ENCODE assay signal across 1 cellular context in the genomic region with DNA sequence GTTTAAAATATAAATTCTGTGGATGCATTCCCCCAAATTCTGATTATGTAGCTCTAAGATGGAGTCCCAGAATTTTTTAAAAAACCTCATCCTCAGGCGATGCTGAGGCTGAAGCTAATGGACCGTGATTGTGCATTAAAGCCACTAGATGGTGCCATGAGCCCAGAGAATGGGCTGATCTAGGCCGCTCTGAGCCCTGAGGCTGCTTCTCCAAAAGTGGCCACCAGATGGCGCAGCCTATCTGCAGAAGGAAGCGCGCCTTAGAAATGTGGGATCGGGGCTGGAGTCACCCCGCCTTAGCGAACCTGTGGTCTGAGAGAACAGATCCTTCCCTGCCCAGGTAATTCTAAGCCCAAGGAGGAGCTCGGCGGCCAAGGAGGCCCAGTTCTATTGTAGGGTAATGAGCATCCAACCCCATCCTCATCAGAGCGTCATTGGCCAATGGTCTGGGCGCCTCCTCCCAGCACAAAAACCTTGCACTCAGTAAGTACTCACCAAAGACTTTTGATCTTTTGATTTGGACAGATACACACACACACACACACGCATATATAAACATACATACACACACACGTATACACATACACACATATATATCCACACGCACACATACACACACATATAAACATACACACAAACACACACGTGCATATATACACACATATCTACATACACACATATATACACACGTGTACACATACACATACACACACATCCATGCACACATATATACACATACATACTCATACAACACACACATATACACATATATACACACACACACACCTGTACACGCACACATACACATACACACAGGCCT.
TF ChIP-seq lines count a peak whose summit lies in the region.

No MANE protein-coding gene starts in this region.

TF ChIP-seq in HEK293, 187 proteins besides CTCF, POLR2A, EP300 and RAD21 (continued from another document):
- TF ChIP-seq, protein P1, sequence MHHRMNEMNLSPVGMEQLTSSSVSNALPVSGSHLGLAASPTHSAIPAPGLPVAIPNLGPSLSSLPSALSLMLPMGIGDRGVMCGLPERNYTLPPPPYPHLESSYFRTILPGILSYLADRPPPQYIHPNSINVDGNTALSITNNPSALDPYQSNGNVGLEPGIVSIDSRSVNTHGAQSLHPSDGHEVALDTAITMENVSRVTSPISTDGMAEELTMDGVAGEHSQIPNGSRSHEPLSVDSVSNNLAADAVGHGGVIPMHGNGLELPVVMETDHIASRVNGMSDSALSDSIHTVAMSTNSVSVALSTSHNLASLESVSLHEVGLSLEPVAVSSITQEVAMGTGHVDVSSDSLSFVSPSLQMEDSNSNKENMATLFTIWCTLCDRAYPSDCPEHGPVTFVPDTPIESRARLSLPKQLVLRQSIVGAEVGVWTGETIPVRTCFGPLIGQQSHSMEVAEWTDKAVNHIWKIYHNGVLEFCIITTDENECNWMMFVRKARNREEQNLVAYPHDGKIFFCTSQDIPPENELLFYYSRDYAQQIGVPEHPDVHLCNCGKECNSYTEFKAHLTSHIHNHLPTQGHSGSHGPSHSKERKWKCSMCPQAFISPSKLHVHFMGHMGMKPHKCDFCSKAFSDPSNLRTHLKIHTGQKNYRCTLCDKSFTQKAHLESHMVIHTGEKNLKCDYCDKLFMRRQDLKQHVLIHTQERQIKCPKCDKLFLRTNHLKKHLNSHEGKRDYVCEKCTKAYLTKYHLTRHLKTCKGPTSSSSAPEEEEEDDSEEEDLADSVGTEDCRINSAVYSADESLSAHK (tag by site-specific recombination; IDR thresholded peaks at IDR 0.05), result no peak
- TF ChIP-seq ZNF211 (tag by site-specific recombination; IDR thresholded peaks at IDR 0.05; ENCODE audit: low read depth) (no peak), ZFP69B (tag by site-specific recombination; IDR thresholded peaks at IDR 0.05) (no peak), KLF7 (tag by site-specific recombination; IDR thresholded peaks at IDR 0.05; ENCODE audit: borderline replicate concordance) (no peak), ZNF266 (tag by site-specific recombination; IDR thresholded peaks at IDR 0.05; ENCODE audit: low read depth) (no peak), ZNF239 (tag by site-specific recombination; IDR thresholded peaks at IDR 0.05) (no peak), ZNF629 (tag by site-specific recombination; IDR thresholded peaks at IDR 0.05) (0 out of 2 replicates have a peak, but pooled peaks have one; percentile 19), ZNF16 (tag by site-specific recombination; IDR thresholded peaks at IDR 0.05; ENCODE audit: low read depth) (no peak)
- TF ChIP-seq, protein P2, sequence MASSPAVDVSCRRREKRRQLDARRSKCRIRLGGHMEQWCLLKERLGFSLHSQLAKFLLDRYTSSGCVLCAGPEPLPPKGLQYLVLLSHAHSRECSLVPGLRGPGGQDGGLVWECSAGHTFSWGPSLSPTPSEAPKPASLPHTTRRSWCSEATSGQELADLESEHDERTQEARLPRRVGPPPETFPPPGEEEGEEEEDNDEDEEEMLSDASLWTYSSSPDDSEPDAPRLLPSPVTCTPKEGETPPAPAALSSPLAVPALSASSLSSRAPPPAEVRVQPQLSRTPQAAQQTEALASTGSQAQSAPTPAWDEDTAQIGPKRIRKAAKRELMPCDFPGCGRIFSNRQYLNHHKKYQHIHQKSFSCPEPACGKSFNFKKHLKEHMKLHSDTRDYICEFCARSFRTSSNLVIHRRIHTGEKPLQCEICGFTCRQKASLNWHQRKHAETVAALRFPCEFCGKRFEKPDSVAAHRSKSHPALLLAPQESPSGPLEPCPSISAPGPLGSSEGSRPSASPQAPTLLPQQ (tag by site-specific recombination; IDR thresholded peaks at IDR 0.05), result peak; percentile 48; the same call in 1 of the 2 replicates
- TF ChIP-seq, protein P3, sequence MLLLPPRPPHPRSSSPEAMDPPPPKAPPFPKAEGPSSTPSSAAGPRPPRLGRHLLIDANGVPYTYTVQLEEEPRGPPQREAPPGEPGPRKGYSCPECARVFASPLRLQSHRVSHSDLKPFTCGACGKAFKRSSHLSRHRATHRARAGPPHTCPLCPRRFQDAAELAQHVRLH (tag by site-specific recombination; IDR thresholded peaks at IDR 0.05), result no peak
- TF ChIP-seq, protein P4, sequence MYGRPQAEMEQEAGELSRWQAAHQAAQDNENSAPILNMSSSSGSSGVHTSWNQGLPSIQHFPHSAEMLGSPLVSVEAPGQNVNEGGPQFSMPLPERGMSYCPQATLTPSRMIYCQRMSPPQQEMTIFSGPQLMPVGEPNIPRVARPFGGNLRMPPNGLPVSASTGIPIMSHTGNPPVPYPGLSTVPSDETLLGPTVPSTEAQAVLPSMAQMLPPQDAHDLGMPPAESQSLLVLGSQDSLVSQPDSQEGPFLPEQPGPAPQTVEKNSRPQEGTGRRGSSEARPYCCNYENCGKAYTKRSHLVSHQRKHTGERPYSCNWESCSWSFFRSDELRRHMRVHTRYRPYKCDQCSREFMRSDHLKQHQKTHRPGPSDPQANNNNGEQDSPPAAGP (tag by site-specific recombination; IDR thresholded peaks at IDR 0.05), result no peak
